Comparison of ENCODE assay signal across 20 cellular contexts in the genomic region with DNA sequence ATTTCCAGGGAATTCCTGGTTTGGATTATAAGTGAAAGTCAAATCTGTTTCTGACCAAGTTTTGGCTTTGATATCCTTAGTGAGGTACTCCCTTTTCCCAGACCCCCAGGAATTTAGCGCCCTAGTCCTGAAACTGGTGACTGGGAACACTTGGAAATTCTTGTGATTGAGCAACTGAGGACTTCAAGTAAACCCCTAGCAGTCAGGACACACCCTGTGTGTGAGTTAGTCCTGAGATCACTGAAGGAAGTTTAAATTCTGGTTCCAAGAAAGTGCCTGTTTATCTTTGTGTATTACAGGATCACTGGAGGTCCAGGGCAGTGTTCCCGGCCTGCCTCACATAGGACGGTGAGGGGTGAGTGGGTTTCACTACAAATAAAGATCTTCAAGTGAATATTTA.
DNase-seq lines count a peak whose midpoint lies in the region; ATAC-seq and TF ChIP-seq lines count a peak whose summit lies in the region.
"Had no signal": no experiment of that assay in that cellular context is flagged by ENCODE, and none has a peak within 500 bp of the region (broad histone marks: within the 10 kb centered on the region; RNA-seq: fewer than 3 reads in every experiment).

No MANE protein-coding gene starts in this region.

- H3K9me2 ChIP-seq in GM23248 (ENCODE audit: insufficient read depth): no peaks in the 10 kb centered on the region

- peaks cover 11% of the 10 kb centered on the region for H3F3A ChIP-seq in GM23248 (ENCODE audit: insufficient read depth)

- peak overlapping the region; percentile 14 for H3K4me2 ChIP-seq in GM23248 (ENCODE audit: unreplicated experiment)
- H3K4me2 ChIP-seq: KMS-11 had no signal

- H3K9me3 ChIP-seq in GM23248 (ENCODE audit: low read depth): no peaks in the 10 kb centered on the region
- no peaks in the 10 kb centered on the region for H3K9me3 ChIP-seq in stomach
- H3K9me3 ChIP-seq: thoracic aorta had no signal

- H3K79me2 ChIP-seq in GM23248 (ENCODE audit: insufficient read depth): no peaks in the 10 kb centered on the region

- peak overlapping the region; percentile 33 for H2AFZ ChIP-seq in GM23248

- peak overlapping the region; percentile 48 for H3K27ac ChIP-seq in GM23248
- peak overlapping the region in 4 of 5 donors; percentile 32 to 54 (median 47) for H3K27ac ChIP-seq in stomach
- H3K27ac ChIP-seq: KMS-11, spleen, thoracic aorta had no signal

- H3K36me3 ChIP-seq in GM23248 (ENCODE audit: low read depth) (no peaks in the 10 kb centered on the region), stomach (no peaks in the 10 kb centered on the region)
- H3K36me3 ChIP-seq: spleen, thoracic aorta had no signal

- no peaks in the 10 kb centered on the region for H4K20me1 ChIP-seq in GM23248 (ENCODE audit: insufficient read depth)

- no peak for TF ChIP-seq EP300 in stomach (IDR thresholded peaks at IDR 0.05)

- H3K9ac ChIP-seq in GM23248: no peak overlapping the region
- H3K9ac ChIP-seq: KMS-11 had no signal

- H3K4me3 ChIP-seq in GM23248: no peak overlapping the region
- H3K4me3 ChIP-seq in choroid plexus epithelial cell (ENCODE audit: low read depth, low read length): no peak overlapping the region
- H3K4me3 ChIP-seq in stomach: no peak overlapping the region
- H3K4me3 ChIP-seq: spleen, thoracic aorta had no signal

- DNase-seq in GM23248 (peak; percentile 75), choroid plexus epithelial cell (ENCODE audit: low read depth) (peak; percentile 59), iris pigment epithelial cell (ENCODE audit: low read depth) (peak; percentile 76), stomach (no peak)
- DNase-seq: activated CD4-positive, alpha-beta T cell treated with anti-CD3 and anti-CD28 coated beads for 4 hours; activated CD8-positive, alpha-beta memory T cell treated with anti-CD3 and anti-CD28 coated beads, Interleukin-2, amount 50 U/mL, for 4 hours; activated naive CD4-positive, alpha-beta T cell treated with anti-CD3 and anti-CD28 coated beads, Interleukin-2, amount 10 ng/mL, durations not matched to agents 7 days and 5 days; C1 segment of cervical spinal cord; naive thymus-derived CD4-positive, alpha-beta T cell; NCI-H1105; NCI-H748 treated with DMSO at 0.1 percent for 48 hours; posterior cingulate gyrus; spleen had no signal

- H3K27me3 ChIP-seq in GM23248 (replicated peaks; ENCODE audit: insufficient read depth): no peaks in the 10 kb centered on the region
- no peaks in the 10 kb centered on the region for H3K27me3 ChIP-seq in stomach
- H3K27me3 ChIP-seq: spleen had no signal

- TF ChIP-seq POLR2A in stomach (IDR thresholded peaks at IDR 0.05): no peak

- WGBS in GM23248 (ENCODE audit: low coverage in 1 of 2, low lambda C conversion rate in 2 of 2, missing lambda C conversion rate in 2 of 2), 2 experiments: 11 to 14% methylated on average over 3 of the region's 3 CpGs
- WGBS in stomach, 5 donors: 37 to 58% (median 50%) methylated on average over 3 of the region's 3 CpGs

- in situ Hi-C loops in GM23248 (cut with MboI): no loop called here

- peaks cover 25% of the 10 kb centered on the region for H3K4me1 ChIP-seq in GM23248 (ENCODE audit: insufficient read depth)
- H3K4me1 ChIP-seq in stomach: peaks cover 0 to 11% (median 1%) of the 10 kb centered on the region in 4 donors
- H3K4me1 ChIP-seq: spleen had no signal

- intact Hi-C loops in stomach (cut with DNase I; ENCODE audit: low total_unique reads): no loop called here

- no peak for ATAC-seq in GM18873 (IDR thresholded peaks at IDR 0.05; ENCODE audit: low FRiP score, unreplicated experiment)
- ATAC-seq in GM21737 (IDR thresholded peaks at IDR 0.05; ENCODE audit: unreplicated experiment): no peak
- ATAC-seq in GM21526 (IDR thresholded peaks at IDR 0.05; ENCODE audit: low FRiP score, unreplicated experiment): no peak
- ATAC-seq: naive thymus-derived CD4-positive, alpha-beta T cell; Panc1; SK-N-SH treated with all-trans-retinoic acid at 6 μM for 48 hours had no signal

- no peak for TF ChIP-seq CTCF in choroid plexus epithelial cell (conservative IDR thresholded peaks at IDR 0.05; ENCODE audit: low read depth, low read length)
- no peak for TF ChIP-seq CTCF in stomach (IDR thresholded peaks at IDR 0.05)
